In the genomic region with DNA sequence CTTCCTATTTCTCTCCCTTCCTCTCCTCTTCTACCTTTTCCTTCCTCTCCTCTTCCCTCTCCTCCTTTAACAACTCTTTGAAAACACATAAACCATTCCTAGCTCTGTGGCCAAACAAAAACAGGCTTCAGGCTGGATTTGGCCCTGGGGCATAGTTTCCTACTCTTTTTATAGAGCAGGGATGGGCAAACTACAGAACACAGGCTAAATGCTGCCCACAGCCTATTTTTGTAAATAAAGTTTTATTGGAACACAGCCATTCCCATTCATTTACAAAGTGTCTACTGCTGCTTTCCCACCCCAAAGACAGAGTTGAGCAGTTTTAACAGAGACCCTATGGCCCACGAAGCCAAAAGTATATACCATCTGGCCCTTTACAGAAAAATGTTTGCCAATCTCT, we compare ENCODE assay signal across 1 cellular context.
TF ChIP-seq lines count a peak whose summit lies in the region.

No MANE protein-coding gene starts in this region.

TF ChIP-seq in GM12878, 131 proteins besides CTCF, POLR2A, EP300 and RAD21:
- TF ChIP-seq, protein P1, sequence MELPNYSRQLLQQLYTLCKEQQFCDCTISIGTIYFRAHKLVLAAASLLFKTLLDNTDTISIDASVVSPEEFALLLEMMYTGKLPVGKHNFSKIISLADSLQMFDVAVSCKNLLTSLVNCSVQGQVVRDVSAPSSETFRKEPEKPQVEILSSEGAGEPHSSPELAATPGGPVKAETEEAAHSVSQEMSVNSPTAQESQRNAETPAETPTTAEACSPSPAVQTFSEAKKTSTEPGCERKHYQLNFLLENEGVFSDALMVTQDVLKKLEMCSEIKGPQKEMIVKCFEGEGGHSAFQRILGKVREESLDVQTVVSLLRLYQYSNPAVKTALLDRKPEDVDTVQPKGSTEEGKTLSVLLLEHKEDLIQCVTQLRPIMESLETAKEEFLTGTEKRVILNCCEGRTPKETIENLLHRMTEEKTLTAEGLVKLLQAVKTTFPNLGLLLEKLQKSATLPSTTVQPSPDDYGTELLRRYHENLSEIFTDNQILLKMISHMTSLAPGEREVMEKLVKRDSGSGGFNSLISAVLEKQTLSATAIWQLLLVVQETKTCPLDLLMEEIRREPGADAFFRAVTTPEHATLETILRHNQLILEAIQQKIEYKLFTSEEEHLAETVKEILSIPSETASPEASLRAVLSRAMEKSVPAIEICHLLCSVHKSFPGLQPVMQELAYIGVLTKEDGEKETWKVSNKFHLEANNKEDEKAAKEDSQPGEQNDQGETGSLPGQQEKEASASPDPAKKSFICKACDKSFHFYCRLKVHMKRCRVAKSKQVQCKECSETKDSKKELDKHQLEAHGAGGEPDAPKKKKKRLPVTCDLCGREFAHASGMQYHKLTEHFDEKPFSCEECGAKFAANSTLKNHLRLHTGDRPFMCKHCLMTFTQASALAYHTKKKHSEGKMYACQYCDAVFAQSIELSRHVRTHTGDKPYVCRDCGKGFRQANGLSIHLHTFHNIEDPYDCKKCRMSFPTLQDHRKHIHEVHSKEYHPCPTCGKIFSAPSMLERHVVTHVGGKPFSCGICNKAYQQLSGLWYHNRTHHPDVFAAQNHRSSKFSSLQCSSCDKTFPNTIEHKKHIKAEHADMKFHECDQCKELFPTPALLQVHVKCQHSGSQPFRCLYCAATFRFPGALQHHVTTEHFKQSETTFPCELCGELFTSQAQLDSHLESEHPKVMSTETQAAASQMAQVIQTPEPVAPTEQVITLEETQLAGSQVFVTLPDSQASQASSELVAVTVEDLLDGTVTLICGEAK (IDR thresholded peaks at IDR 0.05; ENCODE audit: borderline replicate concordance): peak; percentile 77
- no peak for TF ChIP-seq CBX5 (IDR thresholded peaks at IDR 0.05; ENCODE audit: low read depth)
